8 cellular contexts compared by ENCODE assay signal in the genomic region with DNA sequence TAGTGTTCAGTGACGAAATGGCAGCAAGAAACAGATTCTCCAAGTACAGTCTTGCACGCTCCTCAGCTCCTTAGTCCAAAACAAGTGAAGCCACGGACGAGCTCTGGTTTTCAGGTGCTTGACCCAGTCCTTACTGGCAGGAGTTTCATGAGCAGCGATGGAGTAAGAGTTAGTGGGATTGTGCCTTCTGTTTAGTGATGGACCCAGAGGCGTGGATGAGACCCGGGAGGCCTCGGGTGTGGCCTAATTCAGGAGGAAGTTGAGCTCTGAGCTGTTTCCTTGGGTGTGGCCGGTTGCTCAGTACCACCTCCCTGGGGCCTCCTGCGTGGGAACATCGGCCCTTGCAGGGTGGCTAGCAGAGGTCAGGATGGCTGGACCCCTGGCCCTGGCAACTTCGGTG. TPM values are rescaled to one million over a fixed set of nuclear protein-coding genes. Genes with fewer than 3 reads are reported as not detected.
DNase-seq lines count a peak whose midpoint lies in the region; ATAC-seq lines count a peak whose summit lies in the region.

No MANE protein-coding gene starts in this region.

- no peaks in the 10 kb centered on the region for H3K36me3 Mint-ChIP-seq in activated T-cell treated with anti-CD3 and anti-CD28 coated beads, Interleukin-2, amount 50 U/mL, for 72 hours (ENCODE audit: insufficient read depth in 2 of 2)
- H3K36me3 Mint-ChIP-seq in memory B cell: peaks cover 7% of the 10 kb centered on the region

- H3K9me3 Mint-ChIP-seq in activated T-cell treated with anti-CD3 and anti-CD28 coated beads, Interleukin-2, amount 50 U/mL, for 72 hours: no peaks in the 10 kb centered on the region
- no peaks in the 10 kb centered on the region for H3K9me3 Mint-ChIP-seq in memory B cell

- ATAC-seq in GM21526 (IDR thresholded peaks at IDR 0.05; ENCODE audit: low FRiP score, unreplicated experiment) (peak; percentile 40), memory B cell (ENCODE audit: low read depth) (peak; percentile 79)
- ATAC-seq in activated T-cell treated with anti-CD3 and anti-CD28 coated beads, Interleukin-2, amount 50 U/mL, for 72 hours (replicated peaks in 1 of 2): peak; percentile 83 to 90

- H3K4me3 Mint-ChIP-seq in activated T-cell treated with anti-CD3 and anti-CD28 coated beads, Interleukin-2, amount 50 U/mL, for 72 hours: peak overlapping the region; percentile 80 to 96
- peak overlapping the region; percentile 86 for H3K4me3 Mint-ChIP-seq in memory B cell

- H3K27me3 Mint-ChIP-seq in activated T-cell treated with anti-CD3 and anti-CD28 coated beads, Interleukin-2, amount 50 U/mL, for 72 hours (ENCODE audit: low read depth): no peaks in the 10 kb centered on the region
- no peaks in the 10 kb centered on the region for H3K27me3 Mint-ChIP-seq in memory B cell

- peaks cover 17% of the 10 kb centered on the region for H3K4me1 Mint-ChIP-seq in activated T-cell treated with anti-CD3 and anti-CD28 coated beads, Interleukin-2, amount 50 U/mL, for 72 hours (ENCODE audit: low read depth)
- H3K4me1 Mint-ChIP-seq in memory B cell: peaks cover 20% of the 10 kb centered on the region

- H3K27ac Mint-ChIP-seq in activated T-cell treated with anti-CD3 and anti-CD28 coated beads, Interleukin-2, amount 50 U/mL, for 72 hours: peak overlapping the region; percentile 95
- H3K27ac Mint-ChIP-seq in memory B cell: peak overlapping the region; percentile 75

- DNase-seq in CD1c-positive myeloid dendritic cell (ENCODE audit: extremely low spot score) (peak; percentile 68), HuH-7 (ENCODE audit: low spot score) (peak; percentile 61), memory B cell (ENCODE audit: low spot score in 2 of 2) (peak; percentile 4 to 22), dedifferentiated amniotic fluid mesenchymal stem cell (ENCODE audit: extremely low spot score) (no peak), hepatic stellate cell (ENCODE audit: low spot score) (no peak), NCI-H2171 treated with DMSO at 0.1 percent for 48 hours (lab: John Stamatoyannopoulos, UW) (no peak)
- DNase-seq in activated T-cell treated with anti-CD3 and anti-CD28 coated beads, Interleukin-2, amount 50 U/mL, for 72 hours: peak; percentile 38 to 53

RNA-seq across cellular contexts. Expression of a gene that starts 52.0 kb away (rescaled TPM):
- 10 to 100 TPM; 23.9 to 29.1 TPM for total RNA-seq in activated T-cell treated with anti-CD3 and anti-CD28 coated beads, Interleukin-2, amount 50 U/mL, for 72 hours

Comparison
In these comparisons a context has a peak if more than half of its experiments do, and no peak if none do; other contexts are left out.
1. DNase-seq: peak in CD1c-positive myeloid dendritic cell (single experiment), HuH-7 (single experiment), activated T-cell treated with anti-CD3 and anti-CD28 coated beads, Interleukin-2, amount 50 U/mL, for 72 hours (2 of 2) and memory B cell (2 of 2); none in dedifferentiated amniotic fluid mesenchymal stem cell (single experiment), hepatic stellate cell (single experiment) and NCI-H2171 treated with DMSO at 0.1 percent for 48 hours (single experiment).
2. Peak in every context shown above with its lines, with median percentiles within 50 percentile points of each other: ATAC-seq.